1 cellular context compared by ENCODE assay signal in the genomic region with DNA sequence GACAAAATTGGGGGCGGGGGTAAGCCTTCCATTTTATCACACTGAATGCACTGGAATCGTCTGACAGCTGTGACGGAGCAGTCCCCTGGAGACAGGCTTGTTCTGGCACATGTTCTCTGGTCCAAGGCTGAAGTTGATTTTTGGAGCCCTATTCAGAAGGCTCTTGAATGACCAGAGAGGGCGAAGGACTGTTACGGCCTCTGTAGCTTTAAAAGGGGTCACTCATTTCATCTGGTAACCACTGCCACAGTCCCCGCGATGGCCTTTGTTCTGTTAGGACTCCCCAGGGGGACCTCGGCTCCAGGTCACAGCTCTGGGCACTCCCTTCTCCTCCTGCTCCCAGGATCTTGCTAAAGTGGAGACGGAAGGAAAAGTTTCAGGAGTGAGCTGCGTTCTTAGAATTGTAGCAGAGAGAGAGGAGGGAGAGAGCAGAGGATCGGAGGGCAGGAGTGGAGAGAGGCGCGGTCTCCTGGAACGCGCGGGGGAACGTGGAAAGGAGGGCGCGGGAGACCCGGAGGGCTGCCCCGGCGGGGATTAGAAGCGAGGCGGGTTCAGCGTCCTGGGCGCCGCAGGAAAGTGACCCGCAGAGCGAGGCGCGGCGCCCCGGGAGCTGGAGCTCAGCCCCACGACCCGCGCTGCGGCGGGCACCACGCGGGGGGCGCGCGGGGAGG.
TF ChIP-seq lines count a peak whose summit lies in the region.

No MANE protein-coding gene starts in this region.

TF ChIP-seq in H1, 55 proteins besides CTCF, POLR2A, EP300 and RAD21 (continued from another document):
- TF ChIP-seq EGR1 (IDR thresholded peaks at IDR 0.05; ENCODE audit: borderline replicate concordance, low read depth, low read length) (no peak), SAP30 (IDR thresholded peaks at IDR 0.05; ENCODE audit: insufficient read depth, insufficient replicate concordance, low read length) (peak; percentile 62), GABPA (IDR thresholded peaks at IDR 0.05; ENCODE audit: borderline replicate concordance, insufficient read depth, low read length) (no peak), SIN3A (conservative IDR thresholded peaks at IDR 0.05 in 1 of 2, IDR thresholded peaks at IDR 0.05 in 1 of 2; ENCODE audit: low read depth in 1 of 2, low read length in 2 of 2) (0 out of 4 replicates have a peak, but pooled peaks of 1 of the 2 experiments have one; percentile 26), FOSL1 (IDR thresholded peaks at IDR 0.05; ENCODE audit: insufficient read depth, low read depth, low read length) (no peak), SRF (IDR thresholded peaks at IDR 0.05; ENCODE audit: low read depth, low read length) (no peak), EZH2 (IDR thresholded peaks at IDR 0.05; ENCODE audit: low read depth, low read length, severe bottlenecking) (peak; percentile 10), POU5F1 (IDR thresholded peaks at IDR 0.05; ENCODE audit: low read depth, low read length) (no peak), CBX5 (IDR thresholded peaks at IDR 0.05; ENCODE audit: low read depth, low read length) (no peak), TAF7 (optimal IDR thresholded peaks at IDR 0.05; ENCODE audit: borderline replicate concordance, low read depth, low read length) (no peak), RXRA (IDR thresholded peaks at IDR 0.05; ENCODE audit: insufficient read depth, low read depth, low read length) (no peak), RNF2 (IDR thresholded peaks at IDR 0.05; ENCODE audit: borderline replicate concordance, low read depth, low read length, missing control alignments, poor library complexity, severe bottlenecking) (no peak), HDAC6 (IDR thresholded peaks at IDR 0.05; ENCODE audit: low read depth, low read length) (no peak), SUZ12 (IDR thresholded peaks at IDR 0.05; ENCODE audit: low read length) (peak; percentile 55; the same call in 1 of the 2 replicates), TBP (IDR thresholded peaks at IDR 0.05; ENCODE audit: low read depth, low read length) (no peak), RBBP5 (IDR thresholded peaks at IDR 0.05; ENCODE audit: borderline replicate concordance, low read depth, low read length) (0 out of 2 replicates have a peak, but pooled peaks have one; percentile 35), RFX5 (IDR thresholded peaks at IDR 0.05; ENCODE audit: borderline replicate concordance, low read depth, low read length) (no peak), JUND (IDR thresholded peaks at IDR 0.05; ENCODE audit: low read length) (no peak), BRCA1 (IDR thresholded peaks at IDR 0.05; ENCODE audit: low read depth, low read length) (no peak), CHD1 (IDR thresholded peaks at IDR 0.05; ENCODE audit: low read depth, low read length) (no peak), ASH2L (IDR thresholded peaks at IDR 0.05; ENCODE audit: low read length) (no peak), JUN (IDR thresholded peaks at IDR 0.05; ENCODE audit: low read depth, low read length) (no peak), TCF12 (IDR thresholded peaks at IDR 0.05; ENCODE audit: low read depth, low read length) (no peak), NRF1 (IDR thresholded peaks at IDR 0.05; ENCODE audit: low read depth, low read length) (no peak)
- TF ChIP-seq, protein P1, sequence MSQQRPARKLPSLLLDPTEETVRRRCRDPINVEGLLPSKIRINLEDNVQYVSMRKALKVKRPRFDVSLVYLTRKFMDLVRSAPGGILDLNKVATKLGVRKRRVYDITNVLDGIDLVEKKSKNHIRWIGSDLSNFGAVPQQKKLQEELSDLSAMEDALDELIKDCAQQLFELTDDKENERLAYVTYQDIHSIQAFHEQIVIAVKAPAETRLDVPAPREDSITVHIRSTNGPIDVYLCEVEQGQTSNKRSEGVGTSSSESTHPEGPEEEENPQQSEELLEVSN (IDR thresholded peaks at IDR 0.05), result no peak
- TF ChIP-seq, protein P2, sequence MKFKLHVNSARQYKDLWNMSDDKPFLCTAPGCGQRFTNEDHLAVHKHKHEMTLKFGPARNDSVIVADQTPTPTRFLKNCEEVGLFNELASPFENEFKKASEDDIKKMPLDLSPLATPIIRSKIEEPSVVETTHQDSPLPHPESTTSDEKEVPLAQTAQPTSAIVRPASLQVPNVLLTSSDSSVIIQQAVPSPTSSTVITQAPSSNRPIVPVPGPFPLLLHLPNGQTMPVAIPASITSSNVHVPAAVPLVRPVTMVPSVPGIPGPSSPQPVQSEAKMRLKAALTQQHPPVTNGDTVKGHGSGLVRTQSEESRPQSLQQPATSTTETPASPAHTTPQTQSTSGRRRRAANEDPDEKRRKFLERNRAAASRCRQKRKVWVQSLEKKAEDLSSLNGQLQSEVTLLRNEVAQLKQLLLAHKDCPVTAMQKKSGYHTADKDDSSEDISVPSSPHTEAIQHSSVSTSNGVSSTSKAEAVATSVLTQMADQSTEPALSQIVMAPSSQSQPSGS (IDR thresholded peaks at IDR 0.05; ENCODE audit: low read length), result no peak
